In genomic region chr12:32995623-32996022, GRCh38 we compare ENCODE assay signal across 19 cellular contexts.
DNase-seq lines count a peak whose midpoint lies in the region; ATAC-seq, FAIRE-seq and TF ChIP-seq lines count a peak whose summit lies in the region.
"Had no signal": no experiment of that assay in that cellular context is flagged by ENCODE, and none has a peak within 500 bp of the region (broad histone marks: within the 10 kb centered on the region; RNA-seq: fewer than 3 reads in every experiment).

No MANE protein-coding gene starts in this region.

- H3K27ac ChIP-seq in mammary epithelial cell (ENCODE audit: insufficient read depth, low read depth, low read length) (no peak overlapping the region), breast epithelium (no peak overlapping the region), GM23248 (no peak overlapping the region)
- H3K27ac ChIP-seq: 22Rv1, SJSA1 had no signal

- no peak for FAIRE-seq in bronchial epithelial cell (lab: Jason Lieb, UNC)
- FAIRE-seq in GM12892 (lab: Jason Lieb, UNC): no peak
- FAIRE-seq: HTR-8/SVneo had no signal

- peaks cover 69% of the 10 kb centered on the region for H3K4me1 Mint-ChIP-seq in mesothelial cell of epicardium
- H3K4me1 Mint-ChIP-seq: CD14-positive monocyte had no signal

- intact Hi-C loops in mammary epithelial cell (cut with micrococcal nuclease) (no loop called here), breast epithelium (cut with DNase I; ENCODE audit: low total_unique reads) (no loop called here)

- H3K9me2 ChIP-seq in GM23248 (ENCODE audit: insufficient read depth): no peaks in the 10 kb centered on the region

- no peak for TF ChIP-seq POLR2A in breast epithelium (IDR thresholded peaks at IDR 0.05)
- no peak for TF ChIP-seq POLR2A in GM12892 (IDR thresholded peaks at IDR 0.05; ENCODE audit: low read depth, low read length)

- DNase-seq in mammary epithelial cell (peak; percentile 54), breast epithelium (ENCODE audit: low spot score in 2 of 2) (no peak), bronchial epithelial cell (ENCODE audit: low read depth) (peak; percentile 51), mesothelial cell of epicardium (ENCODE audit: low spot score in 2 of 2, unreplicated experiment in 2 of 2) (no peak), GM12892 (ENCODE audit: insufficient read length) (no peak), cerebellar cortex (ENCODE audit: low spot score) (no peak), GM23248 (no peak)
- DNase-seq: DMS79 treated with DMSO at 0.1 percent for 48 hours, IMR-90, NCI-H1694 treated with DMSO at 0.1 percent for 48 hours, NCI-H2107, NCI-H510A treated with DMSO at 0.1 percent for 48 hours, NCI-H774 had no signal

- H3K27me3 ChIP-seq in mammary epithelial cell (ENCODE audit: insufficient read depth, low read length) (no peaks in the 10 kb centered on the region), breast epithelium (no peaks in the 10 kb centered on the region), bronchial epithelial cell (ENCODE audit: control insufficient read depth, insufficient read depth, low read length) (peaks cover 3% of the 10 kb centered on the region), GM23248 (replicated peaks; ENCODE audit: insufficient read depth) (no peaks in the 10 kb centered on the region)
- H3K27me3 ChIP-seq: SJSA1 had no signal

- no peak for ATAC-seq in HG03378 (IDR thresholded peaks at IDR 0.05; ENCODE audit: unreplicated experiment)

- in situ Hi-C loops in mammary epithelial cell (cut with MboI; ENCODE audit: low sequenced_read_pairs in 2 of 2): no loop called here
- in situ Hi-C loops in GM23248 (cut with MboI): no loop called here

- H3K36me3 Mint-ChIP-seq in mesothelial cell of epicardium: no peaks in the 10 kb centered on the region
- H3K36me3 Mint-ChIP-seq: CD14-positive monocyte had no signal

- peak overlapping the region; percentile 52 for H3K27ac Mint-ChIP-seq in mesothelial cell of epicardium

- dilution Hi-C loops in mammary epithelial cell (cut with HindIII; ENCODE audit: low sequenced_read_pairs): no loop called here

- H3K36me3 ChIP-seq in mammary epithelial cell (ENCODE audit: insufficient read depth, low read length) (no peaks in the 10 kb centered on the region), breast epithelium (no peaks in the 10 kb centered on the region), bronchial epithelial cell (ENCODE audit: control insufficient read depth, insufficient read depth, low read length) (no peaks in the 10 kb centered on the region), GM23248 (ENCODE audit: low read depth) (no peaks in the 10 kb centered on the region)
- H3K36me3 ChIP-seq: HAP-1, SJSA1 had no signal

- no peaks in the 10 kb centered on the region for H3F3A ChIP-seq in GM23248 (ENCODE audit: insufficient read depth)

- H3K4me2 ChIP-seq in mammary epithelial cell (ENCODE audit: insufficient read depth, low read depth, low read length) (no peak overlapping the region), GM23248 (ENCODE audit: unreplicated experiment) (no peak overlapping the region)

- no peak overlapping the region for H3K4me3 Mint-ChIP-seq in mesothelial cell of epicardium
- H3K4me3 Mint-ChIP-seq: CD14-positive monocyte had no signal

- H3K4me1 ChIP-seq in mammary epithelial cell (ENCODE audit: insufficient read depth, low read length): no peaks in the 10 kb centered on the region
- no peaks in the 10 kb centered on the region for H3K4me1 ChIP-seq in breast epithelium
- no peaks in the 10 kb centered on the region for H3K4me1 ChIP-seq in GM23248 (ENCODE audit: insufficient read depth)
- H3K4me1 ChIP-seq: HAP-1, SJSA1 had no signal

- H2AFZ ChIP-seq in mammary epithelial cell (ENCODE audit: low read depth, low read length): no peak overlapping the region
- no peak overlapping the region for H2AFZ ChIP-seq in GM23248

- H3K27me3 Mint-ChIP-seq in mesothelial cell of epicardium (ENCODE audit: low read depth): no peaks in the 10 kb centered on the region

- no peak overlapping the region for H3K4me3 ChIP-seq in mammary epithelial cell (replicated peaks in 1 of 3; ENCODE audit: insufficient read depth in 1 of 3, low read depth in 2 of 3, low read length in 3 of 3)
- H3K4me3 ChIP-seq in breast epithelium: no peak overlapping the region
- H3K4me3 ChIP-seq in bronchial epithelial cell (ENCODE audit: low read depth, low read length): no peak overlapping the region
- H3K4me3 ChIP-seq in GM23248: no peak overlapping the region
- H3K4me3 ChIP-seq: HAP-1, SJSA1 had no signal

- H4K20me1 ChIP-seq in mammary epithelial cell (ENCODE audit: insufficient read depth, low read length) (no peaks in the 10 kb centered on the region), GM23248 (ENCODE audit: insufficient read depth) (no peaks in the 10 kb centered on the region)

- CTCF ChIA-PET in mammary epithelial cell (lab: Charles Lee; ENCODE audit: low non-redundant PET): interaction anchor here (0.7 kb wide), 1 partner anchor 9 kb away, joined by 4 read pairs; no protein-coding TSS in a partner anchor

- no TSS peak for BruUV-seq in mammary epithelial cell (replicated peaks; lab: Mats Ljungman, UMichigan)

- WGBS in mammary epithelial cell (ENCODE audit: low coverage, missing lambda C conversion rate): 50% methylated on average over 2 of the region's 2 CpGs
- WGBS in GM23248 (ENCODE audit: low coverage in 1 of 2, low lambda C conversion rate in 2 of 2, missing lambda C conversion rate in 2 of 2), 2 experiments: 6 to 11% methylated on average over 2 of the region's 2 CpGs

- TF ChIP-seq CTCF in mammary epithelial cell (conservative IDR thresholded peaks at IDR 0.05 in 1 of 2, IDR thresholded peaks at IDR 0.05 in 1 of 2; ENCODE audit: extremely low read depth in 1 of 2, insufficient read depth in 1 of 2, low read depth in 1 of 2, low read length in 2 of 2): no peak
- TF ChIP-seq CTCF in breast epithelium (IDR thresholded peaks at IDR 0.05): no peak
- no peak for TF ChIP-seq CTCF in bronchial epithelial cell (IDR thresholded peaks at IDR 0.05; ENCODE audit: insufficient read depth, low read length, severe bottlenecking)
- TF ChIP-seq CTCF in mesothelial cell of epicardium (IDR thresholded peaks at IDR 0.05; ENCODE audit: unreplicated experiment): no peak

- H3K79me2 ChIP-seq in mammary epithelial cell (ENCODE audit: insufficient read depth, low read length) (no peaks in the 10 kb centered on the region), GM23248 (ENCODE audit: insufficient read depth) (no peaks in the 10 kb centered on the region)

- H3K9me3 ChIP-seq in mammary epithelial cell (replicated peaks; ENCODE audit: insufficient read depth, low read length) (no peaks in the 10 kb centered on the region), breast epithelium (no peaks in the 10 kb centered on the region), GM23248 (ENCODE audit: low read depth) (no peaks in the 10 kb centered on the region)
- H3K9me3 ChIP-seq: HAP-1, SJSA1 had no signal

- H3K9me3 Mint-ChIP-seq in mesothelial cell of epicardium: no peaks in the 10 kb centered on the region

- H3K9ac ChIP-seq in mammary epithelial cell (ENCODE audit: insufficient read depth, low read length) (no peak overlapping the region), GM23248 (no peak overlapping the region)

Comparison
In these comparisons a context has a peak if more than half of its experiments do, and no peak if none do; other contexts are left out.
1. DNase-seq: peak in mammary epithelial cell (single experiment) and bronchial epithelial cell (single experiment); none in breast epithelium (0 of 2), mesothelial cell of epicardium (0 of 2), GM12892 (single experiment), cerebellar cortex (single experiment) and GM23248 (single experiment).